Comparison of ENCODE assay signal across 25 cellular contexts in the genomic region with DNA sequence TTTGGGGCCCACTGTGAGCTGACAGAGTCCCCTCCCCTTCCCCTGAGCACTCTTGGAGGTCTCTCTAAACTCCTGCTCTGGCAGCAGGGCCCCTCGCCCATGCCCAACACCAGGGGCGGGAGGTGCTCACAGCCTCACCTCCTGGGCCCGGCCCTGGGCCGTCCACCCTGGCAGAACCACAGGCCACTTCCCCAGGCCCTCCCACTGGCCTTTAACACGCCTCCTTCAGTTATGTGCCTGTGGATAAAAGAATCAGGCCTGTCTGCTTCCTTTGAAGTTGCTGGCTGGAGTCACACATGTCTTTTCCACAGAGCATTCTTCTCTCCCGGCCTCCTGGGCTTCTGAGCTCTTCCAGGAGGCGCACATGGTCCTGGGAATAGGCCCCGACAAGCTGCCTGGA. TPM values are rescaled to one million over a fixed set of nuclear protein-coding genes. Genes with fewer than 3 reads are reported as not detected.
DNase-seq lines count a peak whose midpoint lies in the region; ATAC-seq and TF ChIP-seq lines count a peak whose summit lies in the region.
"Had no signal": no experiment of that assay in that cellular context is flagged by ENCODE, and none has a peak within 500 bp of the region (broad histone marks: within the 10 kb centered on the region; RNA-seq: fewer than 3 reads in every experiment).

No MANE protein-coding gene starts in this region.

- TF ChIP-seq RAD21 in SK-N-SH (IDR thresholded peaks at IDR 0.05; ENCODE audit: low read length) = no peak

- no peak overlapping the region for H3K4me3 ChIP-seq in SK-N-SH (ENCODE audit: low read depth in 2 of 2, low read length in 1 of 2)
- H3K4me3 ChIP-seq in mesodermal cell (ENCODE audit: extremely low read depth, insufficient read depth, low read length, poor library complexity, severe bottlenecking) = no peak overlapping the region
- H3K4me3 ChIP-seq in vagina = no peak overlapping the region
- H3K4me3 ChIP-seq: thyroid gland had no signal

- TF ChIP-seq EP300 in SK-N-SH (IDR thresholded peaks at IDR 0.05; ENCODE audit: borderline replicate concordance in 1 of 2, low read depth in 1 of 2, low read length in 1 of 2) = no peak

- ATAC-seq in SK-N-SH treated with all-trans-retinoic acid at 6 μM for 48 hours (no peak; the same call in 2 of the 3 replicates), GM19452 (IDR thresholded peaks at IDR 0.05; ENCODE audit: unreplicated experiment) (no peak)
- ATAC-seq: activated naive CD8-positive, alpha-beta T cell treated with anti-CD3 and anti-CD28 coated beads, Interleukin-2, amount 50 U/mL, for 24 hours; stimulated activated effector memory CD8-positive, alpha-beta T cell treated with anti-CD3 and anti-CD28 coated beads, Interleukin-12 subunit alpha, Interleukin-12 subunit beta, amount 100 ng/mL, for 72 hours had no signal

- H3K36me3 ChIP-seq in SK-N-SH (replicated peaks in 1 of 2; ENCODE audit: control insufficient read depth in 1 of 2, insufficient read depth in 2 of 2, low read length in 1 of 2) (no peaks in the 10 kb centered on the region), mesodermal cell (ENCODE audit: control insufficient read depth, insufficient read depth, low read length) (no peaks in the 10 kb centered on the region), vagina (no peaks in the 10 kb centered on the region)
- H3K36me3 ChIP-seq: thyroid gland had no signal

- H3F3A ChIP-seq in SK-N-SH (replicated peaks; ENCODE audit: insufficient read depth) = peaks cover under 1% of the 10 kb centered on the region

- H3K9me3 ChIP-seq in SK-N-SH (no peaks in the 10 kb centered on the region), mesodermal cell (ENCODE audit: control insufficient read depth, low read length) (no peaks in the 10 kb centered on the region), vagina (no peaks in the 10 kb centered on the region)
- H3K9me3 ChIP-seq: thyroid gland had no signal

- TF ChIP-seq CTCF in SK-N-SH (IDR thresholded peaks at IDR 0.05) = no peak
- no peak for TF ChIP-seq CTCF in RWPE1 (conservative IDR thresholded peaks at IDR 0.05; ENCODE audit: low read depth)
- no peak for TF ChIP-seq CTCF in vagina (IDR thresholded peaks at IDR 0.05)

- H3K27me3 ChIP-seq in SK-N-SH (ENCODE audit: insufficient read depth) = no peaks in the 10 kb centered on the region
- no peaks in the 10 kb centered on the region for H3K27me3 ChIP-seq in vagina
- H3K27me3 ChIP-seq: thyroid gland had no signal

- intact Hi-C loops in vagina (cut with DNase I) = no loop called here

- no peak overlapping the region for H3K9ac ChIP-seq in SK-N-SH

- H3K79me2 ChIP-seq in SK-N-SH (ENCODE audit: insufficient read depth) = no peaks in the 10 kb centered on the region

- no peak overlapping the region for H2AFZ ChIP-seq in SK-N-SH (ENCODE audit: low read depth)

- H3K4me1 ChIP-seq in SK-N-SH (ENCODE audit: control insufficient read depth in 1 of 2, insufficient read depth in 2 of 2, low read depth in 1 of 2, low read length in 1 of 2) = peaks cover 6% of the 10 kb centered on the region in 2 experiments; a peak in 3 of 4 replicates
- H3K4me1 ChIP-seq in mesodermal cell (ENCODE audit: control insufficient read depth, insufficient read depth, low read length, poor library complexity, severe bottlenecking) = peaks cover 24% of the 10 kb centered on the region
- peaks cover 14% of the 10 kb centered on the region for H3K4me1 ChIP-seq in vagina
- H3K4me1 ChIP-seq: thyroid gland had no signal

- H3K9me2 ChIP-seq in SK-N-SH = no peaks in the 10 kb centered on the region

- 84% methylated on average over 8 of the region's 8 CpGs for WGBS in SK-N-SH (ENCODE audit: low lambda C conversion rate)
- WGBS in mesodermal cell (ENCODE audit: insufficient coverage in 2 of 2), 2 experiments = 59 to 77% methylated on average over 7 of the region's 8 CpGs

- CTCF ChIA-PET in SK-N-SH (lab: Yijun Ruan, JAX) (interaction anchor here (0.9 to 1.8 kb wide), 2 partner anchors 16 to 17 kb away, joined by 4 to 5 read pairs; no protein-coding TSS in a partner anchor), RWPE1 (lab: Yijun Ruan, JAX) (interaction anchor here (0.6 kb wide), 1 partner anchor 172 kb away, joined by 4 read pairs; no protein-coding TSS in a partner anchor)

- H3K4me2 ChIP-seq in SK-N-SH = no peak overlapping the region

- POLR2A ChIA-PET in SK-N-SH (lab: Yijun Ruan, JAX) (no interaction called here), RWPE1 (lab: Yijun Ruan, JAX; ENCODE audit: low non-redundant PET) (no interaction called here)

- DNase-seq in SK-N-SH (peak; percentile 49), RWPE1 (ENCODE audit: low spot score) (no peak), vagina (ENCODE audit: extremely low spot score in 2 of 2) (no peak), T-helper 2 cell (no peak), NCI-H1048 (lab: John Stamatoyannopoulos, UW) (no peak)
- DNase-seq: activated CD4-positive, alpha-beta T cell treated with anti-CD3 and anti-CD28 coated beads, Interleukin-2, amount 10 ng/mL, durations not matched to agents 24 days and 14 days; activated naive CD8-positive, alpha-beta T cell treated with anti-CD3 and anti-CD28 coated beads, Interleukin-2, amount 50 U/mL, for 24 hours; dermis blood vessel endothelial cell; DMS 273 treated with DMSO at 0.1 percent for 48 hours; Karpas-422; NCI-H1092; NCI-H2081; NCI-H446 treated with DMSO at 0.1 percent for 48 hours; NK-92 treated with Interleukin-12 subunit alpha and Interleukin-12 subunit beta, amount 100 ng/mL, for 24 hours; nucleus accumbens; thyroid gland had no signal

- TF ChIP-seq POLR2A in vagina (IDR thresholded peaks at IDR 0.05) = no peak

- H4K20me1 ChIP-seq in SK-N-SH (ENCODE audit: insufficient read depth) = no peaks in the 10 kb centered on the region

- H3K27ac ChIP-seq in SK-N-SH (ENCODE audit: low read depth in 2 of 2, low read length in 1 of 2) (no peak overlapping the region), RWPE1 (peak overlapping the region; percentile 50), mesodermal cell (ENCODE audit: low read depth, low read length, severe bottlenecking) (peak overlapping the region; percentile 61), vagina (peak overlapping the region; percentile 54)
- H3K27ac ChIP-seq: 22Rv1, C4-2B, thyroid gland had no signal

TF ChIP-seq in SK-N-SH, 30 proteins besides CTCF, POLR2A, EP300 and RAD21 (continues in another document):
- TF ChIP-seq MEF2A (IDR thresholded peaks at IDR 0.05; ENCODE audit: borderline replicate concordance, low read depth) = no peak
- no peak for TF ChIP-seq RCOR1 (IDR thresholded peaks at IDR 0.05; ENCODE audit: low read length)
- no peak for TF ChIP-seq NFIC (IDR thresholded peaks at IDR 0.05; ENCODE audit: borderline replicate concordance)
- TF ChIP-seq JUND (IDR thresholded peaks at IDR 0.05) = no peak
- no peak for TF ChIP-seq CHD2 (IDR thresholded peaks at IDR 0.05; ENCODE audit: low read length, partially characterized antibody)
- TF ChIP-seq SMC3 (IDR thresholded peaks at IDR 0.05; ENCODE audit: low read depth, low read length) = no peak
- no peak for TF ChIP-seq POLR2AphosphoS5 (IDR thresholded peaks at IDR 0.05; ENCODE audit: low read depth, low read length)
- no peak for TF ChIP-seq FOXJ3 (CRISPR knock-in tag; IDR thresholded peaks at IDR 0.05)
- TF ChIP-seq, protein P1, sequence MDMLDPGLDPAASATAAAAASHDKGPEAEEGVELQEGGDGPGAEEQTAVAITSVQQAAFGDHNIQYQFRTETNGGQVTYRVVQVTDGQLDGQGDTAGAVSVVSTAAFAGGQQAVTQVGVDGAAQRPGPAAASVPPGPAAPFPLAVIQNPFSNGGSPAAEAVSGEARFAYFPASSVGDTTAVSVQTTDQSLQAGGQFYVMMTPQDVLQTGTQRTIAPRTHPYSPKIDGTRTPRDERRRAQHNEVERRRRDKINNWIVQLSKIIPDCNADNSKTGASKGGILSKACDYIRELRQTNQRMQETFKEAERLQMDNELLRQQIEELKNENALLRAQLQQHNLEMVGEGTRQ (IDR thresholded peaks at IDR 0.05; ENCODE audit: borderline replicate concordance, low read depth, low read length) = no peak
- TF ChIP-seq FOXM1 (IDR thresholded peaks at IDR 0.05; ENCODE audit: low read depth) = no peak
- no peak for TF ChIP-seq MXI1 (IDR thresholded peaks at IDR 0.05; ENCODE audit: low read depth, low read length)
- no peak for TF ChIP-seq NRF1 (IDR thresholded peaks at IDR 0.05; ENCODE audit: low read depth, low read length)
- TF ChIP-seq FOSL2 (IDR thresholded peaks at IDR 0.05; ENCODE audit: borderline replicate concordance, low read depth) = no peak
- TF ChIP-seq GATA2 (CRISPR knock-in tag; IDR thresholded peaks at IDR 0.05) = no peak

TF ChIP-seq in SK-N-SH treated with all-trans-retinoic acid at 6 μM for 48 hours, 23 proteins besides CTCF, POLR2A, EP300 and RAD21 (continues in another document):
- TF ChIP-seq, protein P2, sequence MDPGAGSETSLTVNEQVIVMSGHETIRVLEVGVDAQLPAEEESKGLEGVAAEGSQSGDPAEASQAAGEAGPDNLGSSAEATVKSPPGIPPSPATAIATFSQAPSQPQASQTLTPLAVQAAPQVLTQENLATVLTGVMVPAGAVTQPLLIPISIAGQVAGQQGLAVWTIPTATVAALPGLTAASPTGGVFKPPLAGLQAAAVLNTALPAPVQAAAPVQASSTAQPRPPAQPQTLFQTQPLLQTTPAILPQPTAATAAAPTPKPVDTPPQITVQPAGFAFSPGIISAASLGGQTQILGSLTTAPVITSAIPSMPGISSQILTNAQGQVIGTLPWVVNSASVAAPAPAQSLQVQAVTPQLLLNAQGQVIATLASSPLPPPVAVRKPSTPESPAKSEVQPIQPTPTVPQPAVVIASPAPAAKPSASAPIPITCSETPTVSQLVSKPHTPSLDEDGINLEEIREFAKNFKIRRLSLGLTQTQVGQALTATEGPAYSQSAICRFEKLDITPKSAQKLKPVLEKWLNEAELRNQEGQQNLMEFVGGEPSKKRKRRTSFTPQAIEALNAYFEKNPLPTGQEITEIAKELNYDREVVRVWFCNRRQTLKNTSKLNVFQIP (CRISPR knock-in tag; IDR thresholded peaks at IDR 0.05; ENCODE audit: borderline replicate concordance, low read depth) = no peak
- TF ChIP-seq ARNTL (CRISPR knock-in tag; IDR thresholded peaks at IDR 0.05; ENCODE audit: borderline replicate concordance, low read depth) (no peak), ZNF8 (CRISPR knock-in tag; IDR thresholded peaks at IDR 0.05) (no peak), ZNF70 (CRISPR knock-in tag; IDR thresholded peaks at IDR 0.05) (no peak), RARB (CRISPR knock-in tag; IDR thresholded peaks at IDR 0.05) (no peak), ZC3H10 (CRISPR knock-in tag; IDR thresholded peaks at IDR 0.05) (no peak)

RNA-seq across cellular contexts. Expression of a gene that starts 10.2 kb away (rescaled TPM):
- polyA plus RNA-seq in SK-N-SH (2012; rRNA removed) = not detected in 2 replicates
- polyA plus RNA-seq in SK-N-SH (2012; cell fraction: cytosol; rRNA removed) = not detected in 2 replicates
- not detected in 2 replicates for polyA plus RNA-seq in SK-N-SH (2012; cell fraction: nucleus; rRNA removed)
- polyA plus RNA-seq in mesodermal cell (2013, experiment 1 of 2) = 0.96 TPM
- polyA plus RNA-seq in mesodermal cell (2013, experiment 2 of 2) = 2.8 TPM
- total RNA-seq in vagina = not detected
- total RNA-seq: activated CD4-positive, alpha-beta T cell treated with anti-CD3 and anti-CD28 coated beads, Interleukin-2, amount 10 ng/mL, durations not matched to agents 24 days and 14 days; dermis blood vessel endothelial cell; epithelial cell of proximal tubule; HT1080; mucosa of gallbladder; thyroid gland had no signal

Comparison
In these comparisons a context has a peak if more than half of its experiments do, and no peak if none do; other contexts are left out.
1. H3K27ac ChIP-seq: peak in RWPE1 (single experiment), mesodermal cell (single experiment) and vagina (single experiment); none in SK-N-SH (0 of 2).